11 cellular contexts compared by ENCODE assay signal in the genomic region with DNA sequence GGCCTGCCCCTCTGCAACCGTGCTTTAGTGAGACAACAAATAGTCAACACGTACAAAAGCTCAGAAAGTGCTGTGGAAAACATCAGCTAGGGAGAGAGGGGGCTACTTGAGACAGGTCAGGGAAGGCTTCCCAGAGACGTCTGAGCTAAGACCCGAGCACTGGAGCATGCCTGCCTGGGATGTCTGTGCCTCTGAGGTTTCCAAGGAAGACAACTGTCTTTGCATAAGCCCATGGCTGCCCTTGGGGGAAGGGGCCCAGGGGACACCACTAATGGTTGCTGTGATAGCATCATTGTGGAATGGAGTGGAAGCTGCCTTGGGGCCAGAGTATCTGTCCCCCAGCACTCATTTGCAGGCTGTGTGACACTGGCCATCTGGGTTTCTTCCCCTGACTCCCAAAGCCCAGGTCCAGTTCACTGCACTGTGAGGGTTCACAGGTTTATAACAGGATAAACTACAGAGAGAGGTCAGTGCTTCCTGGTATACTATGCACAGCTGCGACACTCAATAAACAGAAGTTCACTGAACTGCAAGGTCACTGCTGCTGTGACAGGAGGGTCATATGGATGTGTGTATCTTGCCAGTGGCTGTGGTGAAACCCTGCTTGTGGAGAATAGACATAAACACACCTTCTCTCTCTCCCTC. TPM values are rescaled to one million over a fixed set of nuclear protein-coding genes. Genes with fewer than 3 reads are reported as not detected.
DNase-seq lines count a peak whose midpoint lies in the region; ATAC-seq, FAIRE-seq and TF ChIP-seq lines count a peak whose summit lies in the region.
"Had no signal": no experiment of that assay in that cellular context is flagged by ENCODE, and none has a peak within 500 bp of the region (broad histone marks: within the 10 kb centered on the region; RNA-seq: fewer than 3 reads in every experiment).

No MANE protein-coding gene starts in this region.

- no peak for ATAC-seq in GM12878
- ATAC-seq: gastrocnemius medialis had no signal

- peaks cover 12% of the 10 kb centered on the region for H3F3A ChIP-seq in DOHH2 (ENCODE audit: control insufficient read depth, insufficient read depth)

- peak overlapping the region; percentile 97; the same call in 1 of the 2 replicates for H3K4me3 ChIP-seq in DOHH2 (ENCODE audit: low read length)
- H3K4me3 ChIP-seq in GM12878 = no peak overlapping the region
- H3K4me3 ChIP-seq in brain microvascular endothelial cell (ENCODE audit: low read depth, low read length) = no peak overlapping the region

- peak overlapping the region; percentile 77 for H3K4me2 ChIP-seq in DOHH2 (ENCODE audit: low read length)
- peak overlapping the region; percentile 91; the same call in 1 of the 2 replicates for H3K4me2 ChIP-seq in GM12878 (ENCODE audit: control insufficient read depth, insufficient read depth)

- intact Hi-C loops in GM12878 (cut with micrococcal nuclease; ENCODE audit: unreplicated experiment) (loop anchor here (5.0 kb wide), 1 partner anchor 73 kb away; no protein-coding TSS in a partner anchor), cardiac septum (cut with DNase I) (no loop called here)

- TF ChIP-seq POLR2A in GM12878 (IDR thresholded peaks at IDR 0.05; ENCODE audit: low read depth, low read length) = no peak

- H3K4me3 Mint-ChIP-seq in nephron progenitor cell = peak overlapping the region; percentile 93

- no peaks in the 10 kb centered on the region for H4K20me1 ChIP-seq in DOHH2 (ENCODE audit: control insufficient read depth, insufficient read depth, low read depth, low read length)
- H4K20me1 ChIP-seq in GM12878 (ENCODE audit: control insufficient read depth, insufficient read depth) = no peaks in the 10 kb centered on the region

- RAD21 ChIA-PET in GM12878 (lab: Charles Lee; ENCODE audit: unreplicated experiment) = interaction anchor here (0.5 kb wide), 1 partner anchor 54 kb away, joined by 3 read pairs; no protein-coding TSS in a partner anchor

- in situ Hi-C loops in GM12878 (cut with MboI) (no loop called here), brain microvascular endothelial cell (cut with HindIII; ENCODE audit: low pct_ligation_motif_present, low sequenced_read_pairs) (loop anchor here (25.0 kb wide), 1 partner anchor 258 kb away; no protein-coding TSS in a partner anchor)

- H3K9me3 ChIP-seq in DOHH2 (ENCODE audit: control insufficient read depth, insufficient read depth, low read length) (no peaks in the 10 kb centered on the region), GM12878 (replicated peaks; ENCODE audit: control insufficient read depth, insufficient read depth, low read length) (no peaks in the 10 kb centered on the region)
- H3K9me3 ChIP-seq: gastrocnemius medialis had no signal

- no peak for FAIRE-seq in GM12878 (lab: Jason Lieb, UNC)
- FAIRE-seq: bronchial epithelial cell, TTC549 had no signal

- POLR2A ChIA-PET in GM12878 (lab: Charles Lee) = interaction anchor here (0.6 kb wide), 2 partner anchors 26 kb away, joined by 3 to 4 read pairs; no protein-coding TSS in a partner anchor

- no peaks in the 10 kb centered on the region for H3K9me3 Mint-ChIP-seq in nephron progenitor cell

- H3K79me2 ChIP-seq in DOHH2 (ENCODE audit: control insufficient read depth, low read length) (peaks cover 33% of the 10 kb centered on the region), GM12878 (ENCODE audit: control insufficient read depth, insufficient read depth, low read length) (peaks cover 34% of the 10 kb centered on the region)

- no peak overlapping the region for H3K9ac ChIP-seq in GM12878 (ENCODE audit: control insufficient read depth, insufficient read depth, low read length)

- H3K27me3 Mint-ChIP-seq in nephron progenitor cell (ENCODE audit: low read depth, poor library complexity) = no peaks in the 10 kb centered on the region

- BruUV-seq in GM12878 (replicated peaks; lab: Mats Ljungman, UMichigan) = no TSS peak

- 54% methylated on average over 5 of the region's 5 CpGs for WGBS in GM12878 (ENCODE audit: insufficient coverage, insufficient replicate concordance, low lambda C conversion rate, missing lambda C conversion rate)

- TF ChIP-seq RAD21 in GM12878 (IDR thresholded peaks at IDR 0.05; ENCODE audit: insufficient read depth, low read depth, low read length) = no peak

- H2AFZ ChIP-seq in GM12878 (ENCODE audit: control insufficient read depth, low read depth, low read length) = no peak overlapping the region

- TF ChIP-seq CTCF in DOHH2 (IDR thresholded peaks at IDR 0.05; ENCODE audit: low read depth, low read length, poor library complexity, severe bottlenecking) (no peak), GM12878 (IDR thresholded peaks at IDR 0.05 in 2 of 3, conservative IDR thresholded peaks at IDR 0.05 in 1 of 3; ENCODE audit: control insufficient read depth in 2 of 3, extremely low read depth in 1 of 3, insufficient read depth in 1 of 3, low read depth in 3 of 3, low read length in 3 of 3) (no peak), nephron progenitor cell (IDR thresholded peaks at IDR 0.05) (no peak), brain microvascular endothelial cell (IDR thresholded peaks at IDR 0.05; ENCODE audit: low read depth, low read length, missing control alignments) (no peak)

- no peak overlapping the region for H3K27ac Mint-ChIP-seq in nephron progenitor cell

- H3K4me1 ChIP-seq in DOHH2 (ENCODE audit: control insufficient read depth, low read length) (peaks cover 41% of the 10 kb centered on the region), GM12878 (ENCODE audit: control insufficient read depth, insufficient read depth, low read length) (peaks cover 7% of the 10 kb centered on the region)

- H3K36me3 ChIP-seq in DOHH2 (ENCODE audit: control insufficient read depth, low read length) (peaks cover 7% of the 10 kb centered on the region; the same call in 1 of the 2 replicates), GM12878 (ENCODE audit: control insufficient read depth in 2 of 2, insufficient read depth in 2 of 2, low read length in 1 of 2) (no peaks in the 10 kb centered on the region), brain microvascular endothelial cell (replicated peaks) (no peaks in the 10 kb centered on the region)
- H3K36me3 ChIP-seq: gastrocnemius medialis had no signal

- H3K27ac ChIP-seq in DOHH2 (ENCODE audit: low read depth, low read length) (no peak overlapping the region), GM12878 (ENCODE audit: control insufficient read depth, insufficient read depth) (no peak overlapping the region), brain microvascular endothelial cell (no peak overlapping the region)

- no peak for TF ChIP-seq EP300 in GM12878 (IDR thresholded peaks at IDR 0.05; ENCODE audit: borderline replicate concordance in 1 of 2, control insufficient read depth in 1 of 2, low read depth in 2 of 2, low read length in 2 of 2)

- no peaks in the 10 kb centered on the region for H3K9me2 ChIP-seq in DOHH2 (replicated peaks; ENCODE audit: control insufficient read depth, low read length)

- H3K4me1 Mint-ChIP-seq in nephron progenitor cell = peaks cover 46% of the 10 kb centered on the region

- H3K36me3 Mint-ChIP-seq in nephron progenitor cell (ENCODE audit: low read depth) = no peaks in the 10 kb centered on the region

- SMC1A ChIA-PET in GM12878 (lab: Charles Lee; ENCODE audit: uncharacterized antibody, unreplicated experiment) = interaction anchor here (1.3 kb wide), 1 partner anchor 16 kb away, joined by 3 read pairs; no protein-coding TSS in a partner anchor

- peak; percentile 66 for DNase-seq in NAMALWA (ENCODE audit: low spot score)
- DNase-seq in GM12878 (ENCODE audit: low read depth, low spot score) = no peak
- DNase-seq in nephron progenitor cell = no peak
- DNase-seq in EL = no peak
- DNase-seq in cardiac septum (ENCODE audit: low spot score) = no peak
- DNase-seq in brain microvascular endothelial cell = no peak
- DNase-seq: gastrocnemius medialis, NCI-H187 had no signal

- CTCF ChIA-PET in GM12878 (lab: Yijun Ruan, JAX) = interaction anchor here (1.2 kb wide), 1 partner anchor 15 kb away, joined by 3 read pairs; no protein-coding TSS in a partner anchor

- H3K27me3 ChIP-seq in DOHH2 (ENCODE audit: control insufficient read depth, low read length) (no peaks in the 10 kb centered on the region), GM12878 (replicated peaks in 1 of 2; ENCODE audit: control insufficient read depth in 2 of 2, insufficient read depth in 2 of 2, low read length in 1 of 2) (no peaks in the 10 kb centered on the region), brain microvascular endothelial cell (replicated peaks) (no peaks in the 10 kb centered on the region)
- H3K27me3 ChIP-seq: gastrocnemius medialis had no signal

TF ChIP-seq in GM12878, 131 proteins besides CTCF, POLR2A, EP300 and RAD21 (continues in another document):
- no peak for TF ChIP-seq ATF7 (IDR thresholded peaks at IDR 0.05; ENCODE audit: low read depth)

RNA-seq across cellular contexts. Expression of gene ARFGEF2, which starts 1.5 kb away (rescaled TPM):
- 72.3 and 79.2 TPM in 2 replicates for total RNA-seq in GM12878 (2013; cell fraction: nucleolus; rRNA removed)
- total RNA-seq in GM12878 (2014; rRNA removed) = 23.3 and 25.8 TPM in 2 replicates
- 23.8 and 24.9 TPM in 2 replicates for total RNA-seq in GM12878 (2014; rRNA removed; fragmentation: Illumina TruSeq; extraction: Trizol)
- 23.0 and 24.1 TPM in 2 replicates for total RNA-seq in GM12878 (2021)
- 7.9 TPM for polyA plus RNA-seq in GM12878 (2011; ENCODE audit: low read depth)
- 20.7 and 22.7 TPM in 2 replicates for polyA plus RNA-seq in GM12878 (2011; rRNA removed)
- 13.7 and 15.1 TPM in 2 replicates for polyA plus RNA-seq in GM12878 (2011; cell fraction: cytosol; rRNA removed)
- polyA plus RNA-seq in GM12878 (2011; cell fraction: nucleus; rRNA removed) = 23.5 and 26.3 TPM in 2 replicates
- polyA plus RNA-seq in GM12878 (2012) = 11.5 and 13.5 TPM in 2 replicates
- polyA plus RNA-seq in GM12878 (2014; fragmentation: Illumina TruSeq; extraction: Trizol) = 20.6 and 23.0 TPM in 2 replicates
- 1 to 10 TPM; 5.2 to 5.8 TPM for polyA plus RNA-seq in GM12878 (2014; fragmentation: Nextera tagmentation; extraction: Ambion mirVana)
- polyA plus RNA-seq in GM12878 (2014; rRNA removed) = 13.8 and 14.9 TPM in 2 replicates
- 10 to 100 TPM; 11.6 to 14.0 TPM for polyA plus RNA-seq in GM12878 (2016; fragmentation: Nextera tagmentation; extraction: Ambion mirVana)
- 48.0 and 50.4 TPM in 2 replicates for polyA minus RNA-seq in GM12878 (2011; rRNA and poly(A)+ RNA removed)
- 12.6 and 17.2 TPM in 2 replicates for polyA minus RNA-seq in GM12878 (2011; cell fraction: cytosol; rRNA and poly(A)+ RNA removed)
- polyA minus RNA-seq in GM12878 (2011; cell fraction: nucleus; rRNA and poly(A)+ RNA removed) = 17.8 and 23.9 TPM in 2 replicates
- total RNA-seq in cardiac septum = 37.0 TPM
